In the genomic region with DNA sequence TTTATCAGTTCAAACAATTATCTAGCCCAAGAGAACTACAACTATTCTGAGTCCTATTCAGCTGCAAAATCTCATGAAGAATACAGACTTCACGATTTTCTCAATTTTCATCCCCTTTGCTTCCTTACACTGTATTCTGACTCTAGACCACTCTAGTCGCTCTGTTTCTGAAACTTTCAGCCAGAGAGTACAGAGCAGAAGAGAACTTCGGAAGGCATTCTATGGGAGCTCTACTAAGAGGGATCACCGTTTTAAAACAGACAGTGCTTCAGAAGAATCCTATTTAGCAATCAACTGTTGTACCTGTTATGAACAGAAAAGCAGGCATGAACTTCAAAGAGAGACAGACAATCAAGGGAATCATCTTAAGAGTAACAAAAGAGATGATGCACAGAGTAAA, we compare ENCODE assay signal across 25 cellular contexts. TPM values are rescaled to one million over a fixed set of nuclear protein-coding genes. Genes with fewer than 3 reads are reported as not detected.
DNase-seq lines count a peak whose midpoint lies in the region; ATAC-seq and TF ChIP-seq lines count a peak whose summit lies in the region.
"Had no signal": no experiment of that assay in that cellular context is flagged by ENCODE, and none has a peak within 500 bp of the region (broad histone marks: within the 10 kb centered on the region; RNA-seq: fewer than 3 reads in every experiment).

No MANE protein-coding gene starts in this region.

- peaks cover 48% of the 10 kb centered on the region for H3K4me1 Mint-ChIP-seq in activated naive CD4-positive, alpha-beta T cell treated with anti-CD3 and anti-CD28 coated beads, Interleukin-2, amount 10 ng/mL, durations not matched to agents 7 days and 5 days
- peaks cover 91% of the 10 kb centered on the region for H3K4me1 Mint-ChIP-seq in activated naive CD8-positive, alpha-beta T cell treated with anti-CD3 and anti-CD28 coated beads, Interleukin-2, amount 50 U/mL, for 24 hours
- H3K4me1 Mint-ChIP-seq in stimulated activated naive CD8-positive, alpha-beta T cell treated with anti-CD3 and anti-CD28 coated beads, Interleukin-15, amount 100 ng/mL, for 72 hours = peaks cover 97% of the 10 kb centered on the region

- H3K27me3 ChIP-seq in Loucy (ENCODE audit: insufficient read depth, low read length, poor library complexity, severe bottlenecking) = no peaks in the 10 kb centered on the region
- no peaks in the 10 kb centered on the region for H3K27me3 ChIP-seq in breast epithelium
- H3K27me3 ChIP-seq: adrenal gland, right atrium auricular region, transverse colon had no signal

- no peak for TF ChIP-seq POLR2A in breast epithelium (IDR thresholded peaks at IDR 0.05)

- H3K27ac ChIP-seq in breast epithelium = no peak overlapping the region
- H3K27ac ChIP-seq: adrenal gland, right atrium auricular region, transverse colon had no signal

- H3K79me2 ChIP-seq in Loucy (ENCODE audit: insufficient read depth, low read length) = peaks cover 98% of the 10 kb centered on the region

- H3K9me2 ChIP-seq in Loucy (replicated peaks; ENCODE audit: low read depth, low read length) = no peaks in the 10 kb centered on the region

- no peak for TF ChIP-seq CTCF in Loucy (conservative IDR thresholded peaks at IDR 0.05; ENCODE audit: low read length)
- no peak for TF ChIP-seq CTCF in breast epithelium (IDR thresholded peaks at IDR 0.05)

- H3K4me3 ChIP-seq in Loucy (ENCODE audit: low read length, poor library complexity, severe bottlenecking) (no peak overlapping the region), breast epithelium (no peak overlapping the region)
- H3K4me3 ChIP-seq: adrenal gland, HAP-1, right atrium auricular region, smooth muscle cell, transverse colon had no signal

- no peaks in the 10 kb centered on the region for H3K27me3 Mint-ChIP-seq in activated naive CD4-positive, alpha-beta T cell treated with anti-CD3 and anti-CD28 coated beads, Interleukin-2, amount 10 ng/mL, durations not matched to agents 7 days and 5 days
- no peaks in the 10 kb centered on the region for H3K27me3 Mint-ChIP-seq in activated naive CD8-positive, alpha-beta T cell treated with anti-CD3 and anti-CD28 coated beads, Interleukin-2, amount 50 U/mL, for 24 hours
- no peaks in the 10 kb centered on the region for H3K27me3 Mint-ChIP-seq in stimulated activated naive CD8-positive, alpha-beta T cell treated with anti-CD3 and anti-CD28 coated beads, Interleukin-15, amount 100 ng/mL, for 72 hours

- H3K9me3 Mint-ChIP-seq in activated naive CD4-positive, alpha-beta T cell treated with anti-CD3 and anti-CD28 coated beads, Interleukin-2, amount 50 U/mL, for 72 hours = no peaks in the 10 kb centered on the region
- H3K9me3 Mint-ChIP-seq in activated naive CD4-positive, alpha-beta T cell treated with anti-CD3 and anti-CD28 coated beads, Interleukin-2, amount 10 ng/mL, durations not matched to agents 7 days and 5 days = peaks cover 3% of the 10 kb centered on the region
- no peaks in the 10 kb centered on the region for H3K9me3 Mint-ChIP-seq in activated naive CD8-positive, alpha-beta T cell treated with anti-CD3 and anti-CD28 coated beads, Interleukin-2, amount 50 U/mL, for 24 hours
- H3K9me3 Mint-ChIP-seq in stimulated activated naive CD8-positive, alpha-beta T cell treated with anti-CD3 and anti-CD28 coated beads, Interleukin-15, amount 100 ng/mL, for 72 hours = no peaks in the 10 kb centered on the region
- H3K9me3 Mint-ChIP-seq: endodermal cell, immature natural killer cell had no signal

- H3K4me1 ChIP-seq in Loucy (ENCODE audit: insufficient read depth, low read length, poor library complexity, severe bottlenecking) (peaks cover 69% of the 10 kb centered on the region), breast epithelium (no peaks in the 10 kb centered on the region)
- H3K4me1 ChIP-seq: HAP-1 had no signal

- intact Hi-C loops in breast epithelium (cut with DNase I; ENCODE audit: low total_unique reads) = no loop called here

- no peak overlapping the region for H3K4me3 Mint-ChIP-seq in activated naive CD4-positive, alpha-beta T cell treated with anti-CD3 and anti-CD28 coated beads, Interleukin-2, amount 10 ng/mL, durations not matched to agents 7 days and 5 days
- H3K4me3 Mint-ChIP-seq in activated naive CD8-positive, alpha-beta T cell treated with anti-CD3 and anti-CD28 coated beads, Interleukin-2, amount 50 U/mL, for 24 hours = no peak overlapping the region
- H3K4me3 Mint-ChIP-seq in stimulated activated naive CD8-positive, alpha-beta T cell treated with anti-CD3 and anti-CD28 coated beads, Interleukin-15, amount 100 ng/mL, for 72 hours = peak overlapping the region; percentile 30 to 34
- H3K4me3 Mint-ChIP-seq: endodermal cell had no signal

- H3K36me3 ChIP-seq in Loucy (ENCODE audit: insufficient read depth, low read length) (no peaks in the 10 kb centered on the region; the same call in 1 of the 2 replicates), breast epithelium (no peaks in the 10 kb centered on the region)
- H3K36me3 ChIP-seq: adrenal gland, HAP-1, right atrium auricular region, transverse colon had no signal

- peaks cover 8% of the 10 kb centered on the region; the same call in 1 of the 2 replicates for H3F3A ChIP-seq in Loucy (ENCODE audit: low read depth)

- H2AFZ ChIP-seq in Loucy (ENCODE audit: low read length) = no peak overlapping the region

- H3K4me2 ChIP-seq in Loucy (ENCODE audit: low read depth, low read length, poor library complexity, severe bottlenecking) = peak overlapping the region; percentile 62
- H3K4me2 ChIP-seq: smooth muscle cell had no signal

- CTCF ChIA-PET in activated naive CD4-positive, alpha-beta T cell treated with anti-CD3 and anti-CD28 coated beads, Interleukin-2, amount 10 ng/mL, durations not matched to agents 7 days and 5 days (lab: Charles Lee) = no interaction called here

- H3K9me3 ChIP-seq in Loucy (ENCODE audit: insufficient read depth, low read depth, low read length) = no peaks in the 10 kb centered on the region
- H3K9me3 ChIP-seq in breast epithelium = no peaks in the 10 kb centered on the region
- H3K9me3 ChIP-seq: adrenal gland, HAP-1, right atrium auricular region, transverse colon had no signal

- no peak overlapping the region for H3K9ac ChIP-seq in Loucy (ENCODE audit: low read depth, low read length, poor library complexity, severe bottlenecking)

- no peak for DNase-seq in activated naive CD4-positive, alpha-beta T cell treated with anti-CD3 and anti-CD28 coated beads, Interleukin-2, amount 50 U/mL, for 72 hours (ENCODE audit: low spot score in 2 of 2)
- no peak for DNase-seq in activated naive CD4-positive, alpha-beta T cell treated with anti-CD3 and anti-CD28 coated beads, Interleukin-2, amount 10 ng/mL, durations not matched to agents 7 days and 5 days
- no peak for DNase-seq in activated naive CD8-positive, alpha-beta T cell treated with anti-CD3 and anti-CD28 coated beads, Interleukin-2, amount 50 U/mL, for 24 hours
- DNase-seq in stimulated activated naive CD8-positive, alpha-beta T cell treated with anti-CD3 and anti-CD28 coated beads, Interleukin-15, amount 100 ng/mL, for 72 hours = no peak
- no peak for DNase-seq in cortex of kidney (lab: John Stamatoyannopoulos, UW)
- DNase-seq in HPDE6-E6E7 (ENCODE audit: extremely low spot score) = no peak
- no peak for DNase-seq in breast epithelium (ENCODE audit: low spot score in 2 of 2)
- DNase-seq: activated CD4-positive, alpha-beta T cell treated with anti-CD3 and anti-CD28 coated beads, Interleukin-2, amount 50 U/mL, for 1 hour; activated CD8-positive, alpha-beta memory T cell treated with anti-CD3 and anti-CD28 coated beads, Interleukin-2, amount 50 U/mL, for 4 hours; activated gamma-delta T cell treated with Interleukin-2 at 50 U/mL for 16 hours; adrenal gland; dermis blood vessel endothelial cell; endodermal cell; immature natural killer cell; Karpas-422; mammary epithelial cell; NCI-H446 treated with DMSO at 0.1 percent for 48 hours; NCI-H774; posterior cingulate gyrus; SHP77 treated with DMSO at 0.1 percent for 48 hours; transverse colon had no signal

- peak overlapping the region in 1 of 2 donors; percentile 61 for H3K27ac Mint-ChIP-seq in activated naive CD4-positive, alpha-beta T cell treated with anti-CD3 and anti-CD28 coated beads, Interleukin-2, amount 50 U/mL, for 72 hours
- no peak overlapping the region for H3K27ac Mint-ChIP-seq in activated naive CD4-positive, alpha-beta T cell treated with anti-CD3 and anti-CD28 coated beads, Interleukin-2, amount 10 ng/mL, durations not matched to agents 7 days and 5 days
- H3K27ac Mint-ChIP-seq in activated naive CD8-positive, alpha-beta T cell treated with anti-CD3 and anti-CD28 coated beads, Interleukin-2, amount 50 U/mL, for 24 hours = peak overlapping the region; percentile 64
- H3K27ac Mint-ChIP-seq in stimulated activated naive CD8-positive, alpha-beta T cell treated with anti-CD3 and anti-CD28 coated beads, Interleukin-15, amount 100 ng/mL, for 72 hours = peak overlapping the region in 1 of 2 donors; percentile 42
- H3K27ac Mint-ChIP-seq: endodermal cell had no signal

- peaks cover 96% of the 10 kb centered on the region for H4K20me1 ChIP-seq in Loucy (ENCODE audit: insufficient read depth, low read length, poor library complexity, severe bottlenecking)

- peak; percentile 23 to 25 for ATAC-seq in activated naive CD4-positive, alpha-beta T cell treated with anti-CD3 and anti-CD28 coated beads, Interleukin-2, amount 50 U/mL, for 72 hours
- ATAC-seq in activated naive CD8-positive, alpha-beta T cell treated with anti-CD3 and anti-CD28 coated beads, Interleukin-2, amount 50 U/mL, for 24 hours = peak; percentile 17
- ATAC-seq in stimulated activated naive CD8-positive, alpha-beta T cell treated with anti-CD3 and anti-CD28 coated beads, Interleukin-15, amount 100 ng/mL, for 72 hours = no peak

- peaks cover under 1 to 14% of the 10 kb centered on the region in 2 donors for H3K36me3 Mint-ChIP-seq in activated naive CD4-positive, alpha-beta T cell treated with anti-CD3 and anti-CD28 coated beads, Interleukin-2, amount 50 U/mL, for 72 hours
- peaks cover 8% of the 10 kb centered on the region for H3K36me3 Mint-ChIP-seq in activated naive CD4-positive, alpha-beta T cell treated with anti-CD3 and anti-CD28 coated beads, Interleukin-2, amount 10 ng/mL, durations not matched to agents 7 days and 5 days
- peaks cover 15% of the 10 kb centered on the region for H3K36me3 Mint-ChIP-seq in activated naive CD8-positive, alpha-beta T cell treated with anti-CD3 and anti-CD28 coated beads, Interleukin-2, amount 50 U/mL, for 24 hours (ENCODE audit: low read depth)
- H3K36me3 Mint-ChIP-seq: immature natural killer cell had no signal

RNA-seq across cellular contexts. Expression of a gene that starts 17.6 kb away (rescaled TPM):
- total RNA-seq in activated naive CD4-positive, alpha-beta T cell treated with anti-CD3 and anti-CD28 coated beads, Interleukin-2, amount 50 U/mL, for 72 hours = 10 to 100 TPM; 15.9 to 36.6 TPM
- 10 to 100 TPM in 2 of 3 donors, 1 to 10 TPM in 1; 9.4 to 15.5 (median 11.8) TPM for total RNA-seq in breast epithelium

Comparison
In these comparisons a context has a peak if more than half of its experiments do, and no peak if none do; other contexts are left out.
1. H3K4me3 Mint-ChIP-seq: peak in stimulated activated naive CD8-positive, alpha-beta T cell treated with anti-CD3 and anti-CD28 coated beads, Interleukin-15, amount 100 ng/mL, for 72 hours (2 of 2); none in activated naive CD4-positive, alpha-beta T cell treated with anti-CD3 and anti-CD28 coated beads, Interleukin-2, amount 10 ng/mL, durations not matched to agents 7 days and 5 days (single experiment) and activated naive CD8-positive, alpha-beta T cell treated with anti-CD3 and anti-CD28 coated beads, Interleukin-2, amount 50 U/mL, for 24 hours (single experiment).